In genomic region chr3:194472290-194472920, GRCh38 we compare ENCODE assay signal across 8 cellular contexts. TPM values are rescaled to one million over a fixed set of nuclear protein-coding genes. Genes with fewer than 3 reads are reported as not detected.
DNase-seq lines count a peak whose midpoint lies in the region; ATAC-seq and TF ChIP-seq lines count a peak whose summit lies in the region.

No MANE protein-coding gene starts in this region.

- peaks cover 98% of the 10 kb centered on the region for H3K79me2 ChIP-seq in OCI-LY1 (ENCODE audit: insufficient read depth, low read length)

- H3K36me3 Mint-ChIP-seq in chondrocyte (ENCODE audit: low read depth) = no peaks in the 10 kb centered on the region

- no peak overlapping the region for H3K9ac ChIP-seq in OCI-LY1 (ENCODE audit: low read length)

- H3K27ac ChIP-seq in OCI-LY1 (ENCODE audit: low read depth, low read length, poor library complexity, severe bottlenecking) (no peak overlapping the region), lower lobe of right lung (no peak overlapping the region), vagina (no peak overlapping the region)

- H3K4me1 ChIP-seq in OCI-LY1 (ENCODE audit: insufficient read depth, low read length, severe bottlenecking) (peaks cover 40% of the 10 kb centered on the region), lower lobe of right lung (peaks cover 4% of the 10 kb centered on the region), vagina (peaks cover 12% of the 10 kb centered on the region)

- no peak overlapping the region for H3K4me3 Mint-ChIP-seq in chondrocyte (ENCODE audit: unreplicated experiment)

- peaks cover 10% of the 10 kb centered on the region; the same call in 1 of the 2 replicates for H3K36me3 ChIP-seq in OCI-LY1 (ENCODE audit: insufficient read depth, low read length)
- no peaks in the 10 kb centered on the region for H3K36me3 ChIP-seq in lower lobe of right lung
- H3K36me3 ChIP-seq in vagina = no peaks in the 10 kb centered on the region

- H3K4me3 ChIP-seq in OCI-LY1 (ENCODE audit: low read depth, low read length, poor library complexity, severe bottlenecking) (no peak overlapping the region), lower lobe of right lung (no peak overlapping the region), vagina (no peak overlapping the region)

- no peak overlapping the region for H3K4me2 ChIP-seq in OCI-LY1 (ENCODE audit: low read length)

- no peaks in the 10 kb centered on the region for H4K20me1 ChIP-seq in OCI-LY1 (ENCODE audit: insufficient read depth, low read length)

- DNase-seq in DMS53 treated with DMSO at 0.1 percent for 48 hours (lab: John Stamatoyannopoulos, UW; ENCODE audit: unreplicated experiment) (peak; percentile 54), HS-5 (ENCODE audit: low read depth) (peak; percentile 35), chondrocyte (ENCODE audit: low spot score) (no peak), lower lobe of right lung (no peak), vagina (ENCODE audit: extremely low spot score in 2 of 2) (no peak)
- DNase-seq in activated effector memory CD4-positive, alpha-beta T cell treated with Interleukin-2 at 50 U/mL for 16 hours = no peak

- intact Hi-C loops in lower lobe of right lung (cut with DNase I) (loop anchor here (10.0 kb wide), 1 partner anchor 122 kb away; no protein-coding TSS in a partner anchor), vagina (cut with DNase I) (no loop called here)

- H3K4me1 Mint-ChIP-seq in chondrocyte (ENCODE audit: low read depth) = peaks cover 21% of the 10 kb centered on the region

- H3K9me2 ChIP-seq in OCI-LY1 (ENCODE audit: low read depth, low read length) = no peaks in the 10 kb centered on the region

- H3K27ac Mint-ChIP-seq in chondrocyte (ENCODE audit: unreplicated experiment) = no peak overlapping the region

- TF ChIP-seq CTCF in OCI-LY1 (IDR thresholded peaks at IDR 0.05; ENCODE audit: low read length) (peak; percentile 99), chondrocyte (IDR thresholded peaks at IDR 0.05) (peak; percentile 95), lower lobe of right lung (IDR thresholded peaks at IDR 0.05) (peak; percentile 93), vagina (IDR thresholded peaks at IDR 0.05) (peak; percentile 75 to 93 (median 91))

- H2AFZ ChIP-seq in OCI-LY1 (ENCODE audit: low read length) = no peak overlapping the region

- no peaks in the 10 kb centered on the region for H3K27me3 ChIP-seq in OCI-LY1 (ENCODE audit: insufficient read depth, low read length)
- H3K27me3 ChIP-seq in lower lobe of right lung (ENCODE audit: low read depth) = no peaks in the 10 kb centered on the region
- H3K27me3 ChIP-seq in vagina = no peaks in the 10 kb centered on the region

- no peaks in the 10 kb centered on the region for H3K27me3 Mint-ChIP-seq in chondrocyte (ENCODE audit: low read depth)

- H3K9me3 Mint-ChIP-seq in chondrocyte (ENCODE audit: low read depth) = no peaks in the 10 kb centered on the region

- H3K9me3 ChIP-seq in OCI-LY1 (ENCODE audit: low read length) (no peaks in the 10 kb centered on the region), lower lobe of right lung (no peaks in the 10 kb centered on the region), vagina (no peaks in the 10 kb centered on the region)

- ATAC-seq in GM19452 (IDR thresholded peaks at IDR 0.05; ENCODE audit: unreplicated experiment) (peak; percentile 80), lower lobe of right lung (peak; percentile 85 to 90)

- no peak for TF ChIP-seq POLR2A in vagina (IDR thresholded peaks at IDR 0.05)

- H3F3A ChIP-seq in OCI-LY1 (ENCODE audit: insufficient read depth, low read length) = 0 out of 2 replicates have a peak, but pooled peaks cover 5% of the 10 kb centered on the region

RNA-seq across cellular contexts. Expression of gene ATP13A3, which starts 14.4 kb away (rescaled TPM):
- 65.7 to 92.4 TPM (median 87.7 TPM) in 3 replicates for total RNA-seq in chondrocyte
- 84.8 TPM for total RNA-seq in lower lobe of right lung
- 57.7 TPM for total RNA-seq in vagina

Comparison
In these comparisons a context has a peak if more than half of its experiments do, and no peak if none do; other contexts are left out.
1. DNase-seq: peak in DMS53 treated with DMSO at 0.1 percent for 48 hours (single experiment) and HS-5 (single experiment); none in chondrocyte (single experiment), lower lobe of right lung (single experiment), vagina (0 of 2) and activated effector memory CD4-positive, alpha-beta T cell treated with Interleukin-2 at 50 U/mL for 16 hours (single experiment).
2. Peak in every context shown above with its lines, with median percentiles within 50 percentile points of each other: CTCF ChIP-seq.